In genomic region chr9:28389411-28389810, GRCh38 we compare ENCODE assay signal across 1 cellular context.
A peak's percentile ranks its signal among the peaks of the same experiment; 100 is the strongest.
TF ChIP-seq lines count a peak whose summit lies in the region.

No MANE protein-coding gene starts in this region.

TF ChIP-seq in H1, 55 proteins besides CTCF, POLR2A, EP300 and RAD21 (continued from another document):
- TF ChIP-seq, protein P1, sequence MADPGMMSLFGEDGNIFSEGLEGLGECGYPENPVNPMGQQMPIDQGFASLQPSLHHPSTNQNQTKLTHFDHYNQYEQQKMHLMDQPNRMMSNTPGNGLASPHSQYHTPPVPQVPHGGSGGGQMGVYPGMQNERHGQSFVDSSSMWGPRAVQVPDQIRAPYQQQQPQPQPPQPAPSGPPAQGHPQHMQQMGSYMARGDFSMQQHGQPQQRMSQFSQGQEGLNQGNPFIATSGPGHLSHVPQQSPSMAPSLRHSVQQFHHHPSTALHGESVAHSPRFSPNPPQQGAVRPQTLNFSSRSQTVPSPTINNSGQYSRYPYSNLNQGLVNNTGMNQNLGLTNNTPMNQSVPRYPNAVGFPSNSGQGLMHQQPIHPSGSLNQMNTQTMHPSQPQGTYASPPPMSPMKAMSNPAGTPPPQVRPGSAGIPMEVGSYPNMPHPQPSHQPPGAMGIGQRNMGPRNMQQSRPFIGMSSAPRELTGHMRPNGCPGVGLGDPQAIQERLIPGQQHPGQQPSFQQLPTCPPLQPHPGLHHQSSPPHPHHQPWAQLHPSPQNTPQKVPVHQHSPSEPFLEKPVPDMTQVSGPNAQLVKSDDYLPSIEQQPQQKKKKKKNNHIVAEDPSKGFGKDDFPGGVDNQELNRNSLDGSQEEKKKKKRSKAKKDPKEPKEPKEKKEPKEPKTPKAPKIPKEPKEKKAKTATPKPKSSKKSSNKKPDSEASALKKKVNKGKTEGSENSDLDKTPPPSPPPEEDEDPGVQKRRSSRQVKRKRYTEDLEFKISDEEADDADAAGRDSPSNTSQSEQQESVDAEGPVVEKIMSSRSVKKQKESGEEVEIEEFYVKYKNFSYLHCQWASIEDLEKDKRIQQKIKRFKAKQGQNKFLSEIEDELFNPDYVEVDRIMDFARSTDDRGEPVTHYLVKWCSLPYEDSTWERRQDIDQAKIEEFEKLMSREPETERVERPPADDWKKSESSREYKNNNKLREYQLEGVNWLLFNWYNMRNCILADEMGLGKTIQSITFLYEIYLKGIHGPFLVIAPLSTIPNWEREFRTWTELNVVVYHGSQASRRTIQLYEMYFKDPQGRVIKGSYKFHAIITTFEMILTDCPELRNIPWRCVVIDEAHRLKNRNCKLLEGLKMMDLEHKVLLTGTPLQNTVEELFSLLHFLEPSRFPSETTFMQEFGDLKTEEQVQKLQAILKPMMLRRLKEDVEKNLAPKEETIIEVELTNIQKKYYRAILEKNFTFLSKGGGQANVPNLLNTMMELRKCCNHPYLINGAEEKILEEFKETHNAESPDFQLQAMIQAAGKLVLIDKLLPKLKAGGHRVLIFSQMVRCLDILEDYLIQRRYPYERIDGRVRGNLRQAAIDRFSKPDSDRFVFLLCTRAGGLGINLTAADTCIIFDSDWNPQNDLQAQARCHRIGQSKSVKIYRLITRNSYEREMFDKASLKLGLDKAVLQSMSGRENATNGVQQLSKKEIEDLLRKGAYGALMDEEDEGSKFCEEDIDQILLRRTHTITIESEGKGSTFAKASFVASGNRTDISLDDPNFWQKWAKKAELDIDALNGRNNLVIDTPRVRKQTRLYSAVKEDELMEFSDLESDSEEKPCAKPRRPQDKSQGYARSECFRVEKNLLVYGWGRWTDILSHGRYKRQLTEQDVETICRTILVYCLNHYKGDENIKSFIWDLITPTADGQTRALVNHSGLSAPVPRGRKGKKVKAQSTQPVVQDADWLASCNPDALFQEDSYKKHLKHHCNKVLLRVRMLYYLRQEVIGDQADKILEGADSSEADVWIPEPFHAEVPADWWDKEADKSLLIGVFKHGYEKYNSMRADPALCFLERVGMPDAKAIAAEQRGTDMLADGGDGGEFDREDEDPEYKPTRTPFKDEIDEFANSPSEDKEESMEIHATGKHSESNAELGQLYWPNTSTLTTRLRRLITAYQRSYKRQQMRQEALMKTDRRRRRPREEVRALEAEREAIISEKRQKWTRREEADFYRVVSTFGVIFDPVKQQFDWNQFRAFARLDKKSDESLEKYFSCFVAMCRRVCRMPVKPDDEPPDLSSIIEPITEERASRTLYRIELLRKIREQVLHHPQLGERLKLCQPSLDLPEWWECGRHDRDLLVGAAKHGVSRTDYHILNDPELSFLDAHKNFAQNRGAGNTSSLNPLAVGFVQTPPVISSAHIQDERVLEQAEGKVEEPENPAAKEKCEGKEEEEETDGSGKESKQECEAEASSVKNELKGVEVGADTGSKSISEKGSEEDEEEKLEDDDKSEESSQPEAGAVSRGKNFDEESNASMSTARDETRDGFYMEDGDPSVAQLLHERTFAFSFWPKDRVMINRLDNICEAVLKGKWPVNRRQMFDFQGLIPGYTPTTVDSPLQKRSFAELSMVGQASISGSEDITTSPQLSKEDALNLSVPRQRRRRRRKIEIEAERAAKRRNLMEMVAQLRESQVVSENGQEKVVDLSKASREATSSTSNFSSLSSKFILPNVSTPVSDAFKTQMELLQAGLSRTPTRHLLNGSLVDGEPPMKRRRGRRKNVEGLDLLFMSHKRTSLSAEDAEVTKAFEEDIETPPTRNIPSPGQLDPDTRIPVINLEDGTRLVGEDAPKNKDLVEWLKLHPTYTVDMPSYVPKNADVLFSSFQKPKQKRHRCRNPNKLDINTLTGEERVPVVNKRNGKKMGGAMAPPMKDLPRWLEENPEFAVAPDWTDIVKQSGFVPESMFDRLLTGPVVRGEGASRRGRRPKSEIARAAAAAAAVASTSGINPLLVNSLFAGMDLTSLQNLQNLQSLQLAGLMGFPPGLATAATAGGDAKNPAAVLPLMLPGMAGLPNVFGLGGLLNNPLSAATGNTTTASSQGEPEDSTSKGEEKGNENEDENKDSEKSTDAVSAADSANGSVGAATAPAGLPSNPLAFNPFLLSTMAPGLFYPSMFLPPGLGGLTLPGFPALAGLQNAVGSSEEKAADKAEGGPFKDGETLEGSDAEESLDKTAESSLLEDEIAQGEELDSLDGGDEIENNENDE (IDR thresholded peaks at IDR 0.05; ENCODE audit: insufficient replicate concordance, low read length), result no peak
- TF ChIP-seq FOSL1 (IDR thresholded peaks at IDR 0.05; ENCODE audit: insufficient read depth, low read depth, low read length) (no peak), MAX (IDR thresholded peaks at IDR 0.05) (no peak), SIX5 (IDR thresholded peaks at IDR 0.05; ENCODE audit: low read depth, low read length) (no peak), JUND (IDR thresholded peaks at IDR 0.05; ENCODE audit: low read length) (peak; percentile 38; the same call in 1 of the 2 replicates), ATF3 (IDR thresholded peaks at IDR 0.05; ENCODE audit: insufficient read depth, low read depth, low read length) (peak; percentile 75), BACH1 (IDR thresholded peaks at IDR 0.05; ENCODE audit: low read length) (no peak), SIN3A (conservative IDR thresholded peaks at IDR 0.05 in 1 of 2, IDR thresholded peaks at IDR 0.05 in 1 of 2; ENCODE audit: low read depth in 1 of 2, low read length in 2 of 2) (no peak), CBX5 (IDR thresholded peaks at IDR 0.05; ENCODE audit: low read depth, low read length) (no peak), GTF2F1 (IDR thresholded peaks at IDR 0.05; ENCODE audit: borderline replicate concordance, low read depth, low read length) (no peak), CHD1 (IDR thresholded peaks at IDR 0.05; ENCODE audit: low read depth, low read length) (no peak), KDM5A (IDR thresholded peaks at IDR 0.05; ENCODE audit: low read length) (no peak), CBX8 (IDR thresholded peaks at IDR 0.05; ENCODE audit: borderline replicate concordance, low read depth, low read length) (no peak), EGR1 (IDR thresholded peaks at IDR 0.05; ENCODE audit: borderline replicate concordance, low read depth, low read length) (no peak), USF2 (IDR thresholded peaks at IDR 0.05; ENCODE audit: low read length) (no peak), SUZ12 (IDR thresholded peaks at IDR 0.05; ENCODE audit: low read length) (no peak), RFX5 (IDR thresholded peaks at IDR 0.05; ENCODE audit: borderline replicate concordance, low read depth, low read length) (no peak), TEAD4 (IDR thresholded peaks at IDR 0.05; ENCODE audit: low read depth, low read length) (0 out of 2 replicates have a peak, but pooled peaks have one; percentile 24), NRF1 (IDR thresholded peaks at IDR 0.05; ENCODE audit: low read depth, low read length) (no peak), POU5F1 (IDR thresholded peaks at IDR 0.05; ENCODE audit: low read depth, low read length) (no peak)
